ENCODE assay signal across 1 cellular context in genomic region chr7:50696810-50697582, GRCh38.
A peak's percentile ranks its signal among the peaks of the same experiment; 100 is the strongest.
TF ChIP-seq lines count a peak whose summit lies in the region.

No MANE protein-coding gene starts in this region.

TF ChIP-seq in K562, 482 proteins besides CTCF, POLR2A, EP300 and RAD21 (continued from another document):
- TF ChIP-seq VEZF1 (CRISPR knock-in tag; IDR thresholded peaks at IDR 0.05) (peak; percentile 20; the same call in 1 of the 2 replicates), USF2 (CRISPR knock-in tag; IDR thresholded peaks at IDR 0.05) (peak; percentile 32; the same call in 1 of the 2 replicates), HDAC2 (IDR thresholded peaks at IDR 0.05) (peak; percentile 51; the same call in 1 of the 2 replicates), MIER1 (IDR thresholded peaks at IDR 0.05; ENCODE audit: low read depth) (no peak), CAMTA2 (CRISPR knock-in tag; conservative IDR thresholded peaks at IDR 0.05) (no peak), MAFK (IDR thresholded peaks at IDR 0.05; ENCODE audit: low read length) (no peak), DEAF1 (CRISPR knock-in tag; IDR thresholded peaks at IDR 0.05) (0 out of 2 replicates have a peak, but pooled peaks have one; percentile 15), CEBPB (tag; IDR thresholded peaks at IDR 0.05) (peak; percentile 99), ELF2 (CRISPR knock-in tag; IDR thresholded peaks at IDR 0.05) (peak; percentile 72; the same call in 1 of the 2 replicates), CREBBP (IDR thresholded peaks at IDR 0.05; ENCODE audit: low read depth, low read length) (no peak), SIN3B (IDR thresholded peaks at IDR 0.05; ENCODE audit: low read depth) (no peak), E2F6 (IDR thresholded peaks at IDR 0.05; ENCODE audit: borderline replicate concordance in 1 of 2, extremely low read depth in 1 of 2, insufficient read depth in 1 of 2, insufficient read length in 1 of 2, low read depth in 1 of 2, low read length in 1 of 2, poor library complexity in 1 of 2, severe bottlenecking in 1 of 2) (no peak), EHMT2 (IDR thresholded peaks at IDR 0.05) (0 out of 2 replicates have a peak, but pooled peaks have one; percentile 25), TRIM24 (IDR thresholded peaks at IDR 0.05) (peak; percentile 85 to 90), MNT (conservative IDR thresholded peaks at IDR 0.05) (0 out of 4 replicates have a peak, but pooled peaks of 1 of the 2 experiments have one; percentile 21)
